12 cellular contexts compared by ENCODE assay signal in the genomic region with DNA sequence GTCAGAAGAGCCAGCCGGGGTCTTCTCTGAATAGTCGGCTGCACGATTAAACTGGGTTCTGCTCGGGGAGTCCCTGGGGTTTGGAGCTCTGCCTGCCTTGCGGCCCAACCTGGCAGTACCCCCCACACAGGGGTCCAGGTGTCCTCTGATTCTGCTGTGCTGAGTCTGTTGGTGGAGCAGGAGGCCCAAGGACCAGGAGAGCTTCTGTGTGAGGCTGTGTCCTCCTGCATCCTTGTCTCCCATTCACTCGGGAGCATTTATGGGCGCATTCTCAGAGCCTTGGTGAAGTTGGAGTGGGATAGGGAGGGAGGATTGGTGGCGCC. TPM values are rescaled to one million over a fixed set of nuclear protein-coding genes. Genes with fewer than 3 reads are reported as not detected.
DNase-seq lines count a peak whose midpoint lies in the region; ATAC-seq, FAIRE-seq and TF ChIP-seq lines count a peak whose summit lies in the region.
"Had no signal": no experiment of that assay in that cellular context is flagged by ENCODE, and none has a peak within 500 bp of the region (broad histone marks: within the 10 kb centered on the region; RNA-seq: fewer than 3 reads in every experiment).

No MANE protein-coding gene starts in this region.

- peaks cover 20% of the 10 kb centered on the region; the same call in 1 of the 2 replicates for H4K20me1 ChIP-seq in HepG2 (ENCODE audit: insufficient read depth, low read length)

- FAIRE-seq in HepG2 (lab: Jason Lieb, UNC): no peak
- FAIRE-seq: kidney had no signal

- intact Hi-C loops in HepG2 (cut with micrococcal nuclease; ENCODE audit: unreplicated experiment) (no loop called here), right lobe of liver (cut with DNase I) (no loop called here)

- no peaks in the 10 kb centered on the region for H3K27me3 Mint-ChIP-seq in activated naive CD8-positive, alpha-beta T cell
- peaks cover 4% of the 10 kb centered on the region for H3K27me3 Mint-ChIP-seq in glutamatergic neuron (ENCODE audit: unreplicated experiment)

- peaks cover 43% of the 10 kb centered on the region for H3K79me2 ChIP-seq in HepG2 (ENCODE audit: insufficient read depth, low read length)

- TF ChIP-seq EP300 in HepG2 (IDR thresholded peaks at IDR 0.05; ENCODE audit: low read depth in 2 of 2, low read length in 2 of 2): no peak
- TF ChIP-seq EP300 in HepG2 (CRISPR knock-in tag; IDR thresholded peaks at IDR 0.05; ENCODE audit: borderline replicate concordance): no peak
- TF ChIP-seq EP300 in upper lobe of left lung (IDR thresholded peaks at IDR 0.05): no peak

- no TSS peak for BruUV-seq in HepG2 (replicated peaks; lab: Mats Ljungman, UMichigan)

- CTCF ChIA-PET in HepG2 (lab: Yijun Ruan, JAX; ENCODE audit: low intra/inter-chr PET ratio, low total read pairs): no interaction called here

- no peaks in the 10 kb centered on the region for H3K9me3 Mint-ChIP-seq in activated naive CD8-positive, alpha-beta T cell (ENCODE audit: low read depth)
- H3K9me3 Mint-ChIP-seq in glutamatergic neuron (ENCODE audit: unreplicated experiment): no peaks in the 10 kb centered on the region
- H3K9me3 Mint-ChIP-seq: neural crest cell had no signal

- H3K27ac Mint-ChIP-seq in activated naive CD8-positive, alpha-beta T cell: no peak overlapping the region
- H3K27ac Mint-ChIP-seq in glutamatergic neuron (ENCODE audit: unreplicated experiment): no peak overlapping the region

- DNase-seq in HepG2 (ENCODE audit: low spot score): no peak
- no peak for DNase-seq in right lobe of liver
- no peak for DNase-seq in upper lobe of left lung
- no peak for DNase-seq in glutamatergic neuron
- DNase-seq: cerebellar nuclear complex, NCI-H748 treated with DMSO at 0.1 percent for 48 hours had no signal

- 0 out of 2 replicates have a peak overlapping the region, but pooled peaks have one; percentile 1 for H3K4me2 ChIP-seq in HepG2 (ENCODE audit: low read depth, low read length)

- TF ChIP-seq POLR2A in HepG2 (IDR thresholded peaks at IDR 0.05; ENCODE audit: insufficient read depth in 1 of 2, low read depth in 2 of 2, low read length in 2 of 2): no peak
- no peak for TF ChIP-seq POLR2A in right lobe of liver (IDR thresholded peaks at IDR 0.05)
- no peak for TF ChIP-seq POLR2A in upper lobe of left lung (IDR thresholded peaks at IDR 0.05)

- H3K27me3 ChIP-seq in HepG2 (ENCODE audit: control insufficient read depth in 1 of 2, insufficient read depth in 2 of 2, low read length in 2 of 2): no peaks in the 10 kb centered on the region
- no peaks in the 10 kb centered on the region for H3K27me3 ChIP-seq in right lobe of liver
- H3K27me3 ChIP-seq in upper lobe of left lung: no peaks in the 10 kb centered on the region

- WGBS in HepG2 (ENCODE audit: low lambda C conversion rate): 88% methylated on average over 5 of the region's 8 CpGs
- WGBS in right lobe of liver (ENCODE audit: insufficient coverage, low coverage, low lambda C conversion rate, missing lambda C conversion rate): 68% methylated on average over 6 of the region's 8 CpGs
- 82 to 85% methylated on average over 8 of the region's 8 CpGs for WGBS in upper lobe of left lung, 2 donors

- POLR2A ChIA-PET in HepG2 (lab: Yijun Ruan, JAX): no interaction called here

- H3K9me3 ChIP-seq in HepG2 (ENCODE audit: low read length): no peaks in the 10 kb centered on the region
- H3K9me3 ChIP-seq in right lobe of liver: no peaks in the 10 kb centered on the region
- H3K9me3 ChIP-seq in upper lobe of left lung: no peaks in the 10 kb centered on the region

- no peak overlapping the region for H2AFZ ChIP-seq in HepG2 (ENCODE audit: low read length)

- in situ Hi-C loops in HepG2 (cut with HindIII; ENCODE audit: extremely low pct_ligation_motif_present, low pct_unique_long_range_greater_than_20kb): no loop called here

- no peak for TF ChIP-seq RAD21 in HepG2 (CRISPR knock-in tag; IDR thresholded peaks at IDR 0.05)

- no peak overlapping the region for H3K27ac ChIP-seq in HepG2 (ENCODE audit: extremely low read length, insufficient read depth, low read length)
- peak overlapping the region in 1 of 3 donors; percentile 14 for H3K27ac ChIP-seq in right lobe of liver
- peak overlapping the region; percentile 60 to 83 (median 74) for H3K27ac ChIP-seq in upper lobe of left lung

- no peak for TF ChIP-seq CTCF in HepG2 (CRISPR knock-in tag; IDR thresholded peaks at IDR 0.05)
- TF ChIP-seq CTCF in right lobe of liver (IDR thresholded peaks at IDR 0.05): no peak
- no peak for TF ChIP-seq CTCF in upper lobe of left lung (IDR thresholded peaks at IDR 0.05)
- no peak for TF ChIP-seq CTCF in glutamatergic neuron (IDR thresholded peaks at IDR 0.05; ENCODE audit: partially characterized antibody, unreplicated experiment)

- H3K9ac ChIP-seq in HepG2 (ENCODE audit: insufficient read depth, low read depth, low read length): no peak overlapping the region

- H3K36me3 ChIP-seq in HepG2 (replicated peaks in 1 of 2; ENCODE audit: control insufficient read depth in 1 of 2, insufficient read depth in 2 of 2, low read length in 2 of 2) (peaks cover 0 to 2% of the 10 kb centered on the region in 2 experiments; a peak in 1 of 5 replicates), right lobe of liver (no peaks in the 10 kb centered on the region), upper lobe of left lung (no peaks in the 10 kb centered on the region)

- no peak overlapping the region for H3K4me3 ChIP-seq in HepG2 (replicated peaks in 1 of 3; ENCODE audit: insufficient read depth in 1 of 3, low read depth in 2 of 3, low read length in 3 of 3)
- no peak overlapping the region for H3K4me3 ChIP-seq in right lobe of liver
- no peak overlapping the region for H3K4me3 ChIP-seq in upper lobe of left lung

- no peak for ATAC-seq in HepG2
- no peak for ATAC-seq in right lobe of liver
- ATAC-seq in HG03159 (IDR thresholded peaks at IDR 0.05; ENCODE audit: unreplicated experiment): peak; percentile 6
- no peak for ATAC-seq in upper lobe of left lung (ENCODE audit: low FRiP score in 2 of 2)
- no peak for ATAC-seq in GM18867 (IDR thresholded peaks at IDR 0.05; ENCODE audit: unreplicated experiment)
- ATAC-seq in GM21367 (IDR thresholded peaks at IDR 0.05; ENCODE audit: unreplicated experiment): no peak

- peak overlapping the region; percentile 64 for H3K4me3 Mint-ChIP-seq in activated naive CD8-positive, alpha-beta T cell
- H3K4me3 Mint-ChIP-seq in glutamatergic neuron (ENCODE audit: unreplicated experiment): no peak overlapping the region
- H3K4me3 Mint-ChIP-seq: neural crest cell had no signal

- H3K4me1 ChIP-seq in HepG2 (ENCODE audit: insufficient read depth, low read length) (peaks cover 28% of the 10 kb centered on the region), right lobe of liver (peaks cover 0 to 18% (median 3%) of the 10 kb centered on the region in 4 donors), upper lobe of left lung (peaks cover 33 to 61% (median 46%) of the 10 kb centered on the region in 4 donors)

- peaks cover 40% of the 10 kb centered on the region for H3K4me1 Mint-ChIP-seq in activated naive CD8-positive, alpha-beta T cell (ENCODE audit: low read depth)
- H3K4me1 Mint-ChIP-seq in glutamatergic neuron (ENCODE audit: low read depth, unreplicated experiment): peaks cover 3% of the 10 kb centered on the region

- H3K36me3 Mint-ChIP-seq in activated naive CD8-positive, alpha-beta T cell: peaks cover 2% of the 10 kb centered on the region
- no peaks in the 10 kb centered on the region for H3K36me3 Mint-ChIP-seq in glutamatergic neuron (ENCODE audit: unreplicated experiment)

TF ChIP-seq in HepG2, 621 proteins besides CTCF, POLR2A, EP300 and RAD21 (continues in another document):
- TF ChIP-seq RORA (CRISPR knock-in tag; IDR thresholded peaks at IDR 0.05): no peak
- no peak for TF ChIP-seq FIP1L1 (IDR thresholded peaks at IDR 0.05; ENCODE audit: borderline replicate concordance, insufficient read depth, low read depth, low read length)
- TF ChIP-seq NCOA5 (CRISPR knock-in tag; IDR thresholded peaks at IDR 0.05): no peak
- no peak for TF ChIP-seq PAWR (CRISPR knock-in tag; IDR thresholded peaks at IDR 0.05; ENCODE audit: borderline replicate concordance)
- no peak for TF ChIP-seq FOSL2 (CRISPR knock-in tag; IDR thresholded peaks at IDR 0.05)
- TF ChIP-seq ZNF331 (CRISPR knock-in tag; IDR thresholded peaks at IDR 0.05): no peak
- no peak for TF ChIP-seq MED8 (CRISPR knock-in tag; IDR thresholded peaks at IDR 0.05; ENCODE audit: insufficient replicate concordance)
- no peak for TF ChIP-seq ZNF629 (CRISPR knock-in tag; conservative IDR thresholded peaks at IDR 0.05)

RNA-seq across cellular contexts. Expression of gene INPP5A, which starts 14.2 kb away (rescaled TPM):
- total RNA-seq in HepG2 (2016; rRNA removed; fragmentation: Illumina TruSeq; extraction: Trizol) (37.9 and 46.8 TPM in 2 replicates), right lobe of liver (10 to 100 TPM; 12.5 to 24.6 (median 16.9) TPM), upper lobe of left lung (10 to 100 TPM; 28.6 to 81.7 (median 44.8) TPM), glutamatergic neuron (ENCODE audit: unreplicated experiment) (36.3 TPM)
- 52.6 and 54.7 TPM in 2 replicates for total RNA-seq in HepG2 (2016; cell fraction: cytosol; rRNA removed; fragmentation: Illumina TruSeq; extraction: Trizol; ENCODE audit: low read depth)
- total RNA-seq in HepG2 (2016; cell fraction: insoluble cytoplasmic fraction; rRNA removed; fragmentation: Illumina TruSeq; extraction: Trizol): 38.3 and 42.5 TPM in 2 replicates
- 103 and 110 TPM in 2 replicates for total RNA-seq in HepG2 (2016; cell fraction: membrane; rRNA removed; fragmentation: Illumina TruSeq; extraction: Trizol)
- total RNA-seq in HepG2 (2016; cell fraction: nucleus; rRNA removed; fragmentation: Illumina TruSeq; extraction: Trizol): 15.7 and 18.8 TPM in 2 replicates
- polyA plus RNA-seq in HepG2 (2011; rRNA removed): 17.5 and 19.5 TPM in 2 replicates
- polyA plus RNA-seq in HepG2 (2011; cell fraction: cytosol; rRNA removed): 16.7 and 18.4 TPM in 2 replicates
- 14.6 and 14.9 TPM in 2 replicates for polyA plus RNA-seq in HepG2 (2011; cell fraction: nucleus; rRNA removed)
- 15.8 and 18.2 TPM in 2 replicates for polyA plus RNA-seq in HepG2 (2012)
- polyA plus RNA-seq in HepG2 (2016; cell fraction: cytosol; fragmentation: Illumina TruSeq; extraction: Trizol; ENCODE audit: low read depth): 49.5 and 52.9 TPM in 2 replicates
- 40.7 and 47.8 TPM in 2 replicates for polyA plus RNA-seq in HepG2 (2016; cell fraction: insoluble cytoplasmic fraction; fragmentation: Illumina TruSeq; extraction: Trizol; ENCODE audit: low read depth)
- 97.2 and 97.6 TPM in 2 replicates for polyA plus RNA-seq in HepG2 (2016; cell fraction: membrane; fragmentation: Illumina TruSeq; extraction: Trizol; ENCODE audit: low read depth)
- 25.8 and 27.0 TPM in 2 replicates for polyA plus RNA-seq in HepG2 (2016; cell fraction: nucleus; fragmentation: Illumina TruSeq; extraction: Trizol; ENCODE audit: insufficient read depth, low read depth)
- 17.0 and 32.5 TPM in 2 replicates for polyA minus RNA-seq in HepG2 (2011; rRNA and poly(A)+ RNA removed; ENCODE audit: low replicate concordance)
- polyA minus RNA-seq in HepG2 (2011; cell fraction: cytosol; rRNA and poly(A)+ RNA removed): 16.4 and 21.7 TPM in 2 replicates
- 19.1 and 20.6 TPM in 2 replicates for polyA minus RNA-seq in HepG2 (2011; cell fraction: nucleus; rRNA and poly(A)+ RNA removed)
